1 cellular context compared by ENCODE assay signal in the genomic region with DNA sequence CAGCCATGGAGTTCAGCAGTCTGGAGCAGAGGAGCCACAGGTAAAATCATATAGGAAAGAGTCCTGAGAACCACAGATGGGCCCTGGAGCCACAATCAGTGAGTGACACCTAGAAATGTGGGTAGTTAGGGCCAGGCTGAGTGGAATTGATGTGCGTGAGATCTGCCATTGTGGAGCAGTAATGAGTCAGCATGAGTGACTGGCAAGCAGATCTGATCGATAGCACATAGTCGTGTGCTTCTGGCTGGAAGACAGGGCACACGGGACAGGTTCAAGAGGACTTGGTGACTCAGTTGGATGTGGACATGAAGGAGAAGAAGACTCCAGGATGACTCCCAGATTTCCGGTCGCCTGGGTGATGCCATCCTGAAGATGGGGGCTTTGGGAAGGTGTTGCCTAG.
TF ChIP-seq lines count a peak whose summit lies in the region.

No MANE protein-coding gene starts in this region.

TF ChIP-seq in IMR-90, 13 proteins besides CTCF, POLR2A, EP300 and RAD21:
- TF ChIP-seq, protein P1, sequence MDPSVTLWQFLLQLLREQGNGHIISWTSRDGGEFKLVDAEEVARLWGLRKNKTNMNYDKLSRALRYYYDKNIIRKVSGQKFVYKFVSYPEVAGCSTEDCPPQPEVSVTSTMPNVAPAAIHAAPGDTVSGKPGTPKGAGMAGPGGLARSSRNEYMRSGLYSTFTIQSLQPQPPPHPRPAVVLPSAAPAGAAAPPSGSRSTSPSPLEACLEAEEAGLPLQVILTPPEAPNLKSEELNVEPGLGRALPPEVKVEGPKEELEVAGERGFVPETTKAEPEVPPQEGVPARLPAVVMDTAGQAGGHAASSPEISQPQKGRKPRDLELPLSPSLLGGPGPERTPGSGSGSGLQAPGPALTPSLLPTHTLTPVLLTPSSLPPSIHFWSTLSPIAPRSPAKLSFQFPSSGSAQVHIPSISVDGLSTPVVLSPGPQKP (IDR thresholded peaks at IDR 0.05; ENCODE audit: borderline replicate concordance, low read depth, low read length), result no peak
- no peak for TF ChIP-seq MAFK (IDR thresholded peaks at IDR 0.05; ENCODE audit: low read depth, low read length)
- TF ChIP-seq RCOR1 (IDR thresholded peaks at IDR 0.05; ENCODE audit: insufficient replicate concordance, low read length), result no peak
- TF ChIP-seq, protein P2, sequence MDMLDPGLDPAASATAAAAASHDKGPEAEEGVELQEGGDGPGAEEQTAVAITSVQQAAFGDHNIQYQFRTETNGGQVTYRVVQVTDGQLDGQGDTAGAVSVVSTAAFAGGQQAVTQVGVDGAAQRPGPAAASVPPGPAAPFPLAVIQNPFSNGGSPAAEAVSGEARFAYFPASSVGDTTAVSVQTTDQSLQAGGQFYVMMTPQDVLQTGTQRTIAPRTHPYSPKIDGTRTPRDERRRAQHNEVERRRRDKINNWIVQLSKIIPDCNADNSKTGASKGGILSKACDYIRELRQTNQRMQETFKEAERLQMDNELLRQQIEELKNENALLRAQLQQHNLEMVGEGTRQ (IDR thresholded peaks at IDR 0.05; ENCODE audit: low read depth, low read length), result no peak
- TF ChIP-seq SMC3 (IDR thresholded peaks at IDR 0.05; ENCODE audit: low read depth, low read length), result no peak
- TF ChIP-seq FOS (IDR thresholded peaks at IDR 0.05; ENCODE audit: low read depth, low read length), result no peak
- TF ChIP-seq BHLHE40 (IDR thresholded peaks at IDR 0.05; ENCODE audit: low read depth, low read length), result no peak
- TF ChIP-seq MXI1 (IDR thresholded peaks at IDR 0.05; ENCODE audit: borderline replicate concordance, low read depth, low read length), result no peak
- no peak for TF ChIP-seq NFE2L2 (IDR thresholded peaks at IDR 0.05; ENCODE audit: low read depth, low read length)
- TF ChIP-seq RFX5 (IDR thresholded peaks at IDR 0.05; ENCODE audit: low read depth, low read length), result no peak
- TF ChIP-seq CHD1 (IDR thresholded peaks at IDR 0.05; ENCODE audit: low read depth, low read length), result no peak
- TF ChIP-seq MAZ (IDR thresholded peaks at IDR 0.05; ENCODE audit: borderline replicate concordance, low read depth, low read length), result no peak
- no peak for TF ChIP-seq CEBPB (IDR thresholded peaks at IDR 0.05; ENCODE audit: low read depth, low read length)
